In the genomic region with DNA sequence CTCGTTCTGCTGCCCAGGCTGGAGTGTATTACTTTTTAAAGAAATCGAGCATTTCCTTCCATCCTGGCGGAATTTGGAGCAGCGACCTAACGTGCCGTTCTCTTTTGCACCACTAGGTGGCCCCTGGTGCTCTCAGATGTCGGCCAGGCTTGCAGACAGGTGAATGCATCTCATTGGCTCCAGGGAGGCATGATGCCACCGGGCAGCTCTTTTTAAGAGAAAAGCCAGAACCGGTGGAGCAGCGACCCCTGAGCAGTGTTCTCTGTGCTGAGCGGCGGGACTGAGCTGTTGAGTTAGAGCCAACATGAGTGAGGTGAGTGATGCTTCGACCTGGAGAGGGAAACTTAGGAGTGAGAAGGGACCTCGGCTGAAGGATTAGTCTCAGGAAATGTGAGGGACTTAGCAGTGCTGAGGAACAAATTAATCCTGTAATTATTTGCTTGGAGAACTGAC, we compare ENCODE assay signal across 8 cellular contexts. TPM values are rescaled to one million over a fixed set of nuclear protein-coding genes. Genes with fewer than 3 reads are reported as not detected.
DNase-seq lines count a peak whose midpoint lies in the region; ATAC-seq, FAIRE-seq and TF ChIP-seq lines count a peak whose summit lies in the region.

A gene (plus strand): TSS at position 241 of the 453 bp plus-strand sequence. CDS start 64 bp downstream, at position 305.

- intact Hi-C loops in Caco-2 (cut with micrococcal nuclease; ENCODE audit: unreplicated experiment): loop anchor here (1.0 kb wide), 3 partner anchors 44 to 254 kb away; no protein-coding TSS in a partner anchor

- H2AFZ ChIP-seq in astrocyte (ENCODE audit: low read depth, low read length): no peak within 1 kb of the TSS

- H3K4me1 Mint-ChIP-seq in Caco-2 (ENCODE audit: low read depth, unreplicated experiment) (peaks cover 7% of the 10 kb centered on the region), astrocyte (ENCODE audit: low read depth, unreplicated experiment) (no peaks in the 10 kb centered on the region)

- CTCF ChIA-PET in Caco-2 (lab: Charles Lee): interaction anchor here (0.6 to 2.1 kb wide), 4 partner anchors 15 to 253 kb away, joined by 3 to 19 read pairs (median 7); no protein-coding TSS in a partner anchor

- no peak within 1 kb of the TSS for H3K4me3 ChIP-seq in Caco-2 (ENCODE audit: low read depth, low read length)
- no peak within 1 kb of the TSS for H3K4me3 ChIP-seq in astrocyte (ENCODE audit: insufficient read depth, low read depth, low read length)

- TF ChIP-seq CTCF in Caco-2 (IDR thresholded peaks at IDR 0.05; ENCODE audit: insufficient read depth in 1 of 2, low read depth in 1 of 2, low read length in 1 of 2, severe bottlenecking in 1 of 2, unreplicated experiment in 1 of 2) (peak; percentile 88 to 94), astrocyte (IDR thresholded peaks at IDR 0.05; ENCODE audit: insufficient read depth, low read depth, low read length) (peak; percentile 71)

- H3K4me2 ChIP-seq in astrocyte (ENCODE audit: low read length): no peak within 1 kb of the TSS

- peak; percentile 71 to 75 for DNase-seq in Caco-2
- peak; percentile 70 for DNase-seq in NCI-H774 (lab: John Stamatoyannopoulos, UW)
- no peak for DNase-seq in astrocyte (ENCODE audit: low read depth)
- DNase-seq in iPS-NIHi11 (ENCODE audit: low spot score): peak; percentile 91
- DNase-seq in stimulated activated CD4-positive, alpha-beta T cell treated with anti-CD3 and anti-CD28 coated beads, Interleukin-12 subunit alpha, Interleukin-12 subunit beta, amount 100 ng/mL, for 4 hours: peak; percentile 18

- H3K27ac Mint-ChIP-seq in Caco-2 (ENCODE audit: unreplicated experiment) (peak within 1 kb of the TSS; percentile 28), astrocyte (ENCODE audit: unreplicated experiment) (no peak within 1 kb of the TSS)

- H3K36me3 ChIP-seq in Caco-2 (ENCODE audit: control insufficient read depth, insufficient read depth, low read length) (no peaks in the 10 kb centered on the region), astrocyte (ENCODE audit: insufficient read depth, low read length) (no peaks in the 10 kb centered on the region)

- no peak within 1 kb of the TSS for H3K27ac ChIP-seq in astrocyte (ENCODE audit: low read depth, low read length)

- H3K27me3 ChIP-seq in Caco-2 (replicated peaks; ENCODE audit: control insufficient read depth, insufficient read depth, low read length) (no peaks in the 10 kb centered on the region), astrocyte (ENCODE audit: insufficient read depth, low read length) (peaks cover 7% of the 10 kb centered on the region)

- H3K36me3 Mint-ChIP-seq in Caco-2 (ENCODE audit: insufficient read depth, unreplicated experiment) (no peaks in the 10 kb centered on the region), astrocyte (ENCODE audit: low read depth, unreplicated experiment) (no peaks in the 10 kb centered on the region)

- H3K9ac ChIP-seq in astrocyte (ENCODE audit: low read length): no peak within 1 kb of the TSS

- FAIRE-seq in astrocyte (lab: Jason Lieb, UNC): no peak

- POLR2A ChIA-PET in Caco-2 (lab: Charles Lee): no interaction called here

- H3K4me3 Mint-ChIP-seq in Caco-2 (ENCODE audit: unreplicated experiment) (peak within 1 kb of the TSS; percentile 61), astrocyte (ENCODE audit: unreplicated experiment) (no peak within 1 kb of the TSS)

- ATAC-seq in HG03432 (IDR thresholded peaks at IDR 0.05; ENCODE audit: unreplicated experiment): peak; percentile 60
- ATAC-seq in HG02884 (IDR thresholded peaks at IDR 0.05; ENCODE audit: unreplicated experiment): no peak
- ATAC-seq in HG03108 (IDR thresholded peaks at IDR 0.05; ENCODE audit: unreplicated experiment): no peak

- H3K9me3 Mint-ChIP-seq in Caco-2 (ENCODE audit: unreplicated experiment): no peaks in the 10 kb centered on the region
- H3K9me3 Mint-ChIP-seq in astrocyte (ENCODE audit: unreplicated experiment): no peaks in the 10 kb centered on the region

- no peaks in the 10 kb centered on the region for H4K20me1 ChIP-seq in astrocyte (ENCODE audit: insufficient read depth, low read length)

- no peaks in the 10 kb centered on the region for H3K79me2 ChIP-seq in astrocyte (ENCODE audit: insufficient read depth, low read length)

- no TSS peak for BruUV-seq in Caco-2 (replicated peaks; lab: Mats Ljungman, UMichigan)

- H3K9me3 ChIP-seq in Caco-2 (no peaks in the 10 kb centered on the region), astrocyte (ENCODE audit: insufficient read depth, low read depth, low read length) (no peaks in the 10 kb centered on the region)

- peaks cover 8% of the 10 kb centered on the region for H3K27me3 Mint-ChIP-seq in Caco-2 (ENCODE audit: insufficient read depth, unreplicated experiment)
- peaks cover 38% of the 10 kb centered on the region for H3K27me3 Mint-ChIP-seq in astrocyte (ENCODE audit: low read depth, unreplicated experiment)

- H3K4me1 ChIP-seq in Caco-2 (no peaks in the 10 kb centered on the region), astrocyte (ENCODE audit: insufficient read depth, low read length) (peaks cover 3% of the 10 kb centered on the region)

RNA-seq across cellular contexts. Expression of the gene that starts here (rescaled TPM):
- total RNA-seq in Caco-2 (2022): 4.0 and 4.7 TPM in 2 replicates
- 0.68 TPM in 1 of 2 replicates, not detected in the other for total RNA-seq in astrocyte
